ENCODE assay signal across 1 cellular context in the genomic region with DNA sequence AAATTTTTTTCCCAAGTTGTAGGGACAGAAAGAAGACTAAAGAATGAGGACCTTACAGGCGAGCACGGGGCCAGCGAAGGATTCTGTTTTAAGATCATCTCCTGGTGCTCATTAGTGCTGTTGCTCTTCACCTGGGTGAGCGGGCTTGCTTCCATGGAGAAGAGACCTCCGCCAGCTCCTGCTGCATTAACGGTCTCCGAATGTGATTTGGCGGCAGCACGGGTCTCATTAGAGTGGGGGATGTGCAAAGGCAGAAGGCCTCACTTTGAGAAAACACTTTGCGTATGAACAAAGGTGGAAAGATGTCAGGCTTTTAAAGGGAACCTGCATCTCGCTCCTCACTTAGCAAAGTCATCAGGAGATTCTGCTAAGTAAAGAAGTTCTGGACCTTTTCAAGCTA.
TF ChIP-seq lines count a peak whose summit lies in the region.

No MANE protein-coding gene starts in this region.

TF ChIP-seq in H1, 55 proteins besides CTCF, POLR2A, EP300 and RAD21 (continued from another document):
- TF ChIP-seq, protein P1, sequence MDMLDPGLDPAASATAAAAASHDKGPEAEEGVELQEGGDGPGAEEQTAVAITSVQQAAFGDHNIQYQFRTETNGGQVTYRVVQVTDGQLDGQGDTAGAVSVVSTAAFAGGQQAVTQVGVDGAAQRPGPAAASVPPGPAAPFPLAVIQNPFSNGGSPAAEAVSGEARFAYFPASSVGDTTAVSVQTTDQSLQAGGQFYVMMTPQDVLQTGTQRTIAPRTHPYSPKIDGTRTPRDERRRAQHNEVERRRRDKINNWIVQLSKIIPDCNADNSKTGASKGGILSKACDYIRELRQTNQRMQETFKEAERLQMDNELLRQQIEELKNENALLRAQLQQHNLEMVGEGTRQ (IDR thresholded peaks at IDR 0.05; ENCODE audit: low read length) = no peak
- TF ChIP-seq MAFK (IDR thresholded peaks at IDR 0.05; ENCODE audit: low read depth, low read length) = no peak
- no peak for TF ChIP-seq CEBPB (IDR thresholded peaks at IDR 0.05; ENCODE audit: low read depth, low read length)
- TF ChIP-seq NRF1 (IDR thresholded peaks at IDR 0.05; ENCODE audit: low read depth, low read length) = no peak
- no peak for TF ChIP-seq ASH2L (IDR thresholded peaks at IDR 0.05; ENCODE audit: low read length)
- TF ChIP-seq RXRA (IDR thresholded peaks at IDR 0.05; ENCODE audit: insufficient read depth, low read depth, low read length) = no peak
- TF ChIP-seq CHD1 (IDR thresholded peaks at IDR 0.05; ENCODE audit: low read depth, low read length) = no peak
- TF ChIP-seq, protein P2, sequence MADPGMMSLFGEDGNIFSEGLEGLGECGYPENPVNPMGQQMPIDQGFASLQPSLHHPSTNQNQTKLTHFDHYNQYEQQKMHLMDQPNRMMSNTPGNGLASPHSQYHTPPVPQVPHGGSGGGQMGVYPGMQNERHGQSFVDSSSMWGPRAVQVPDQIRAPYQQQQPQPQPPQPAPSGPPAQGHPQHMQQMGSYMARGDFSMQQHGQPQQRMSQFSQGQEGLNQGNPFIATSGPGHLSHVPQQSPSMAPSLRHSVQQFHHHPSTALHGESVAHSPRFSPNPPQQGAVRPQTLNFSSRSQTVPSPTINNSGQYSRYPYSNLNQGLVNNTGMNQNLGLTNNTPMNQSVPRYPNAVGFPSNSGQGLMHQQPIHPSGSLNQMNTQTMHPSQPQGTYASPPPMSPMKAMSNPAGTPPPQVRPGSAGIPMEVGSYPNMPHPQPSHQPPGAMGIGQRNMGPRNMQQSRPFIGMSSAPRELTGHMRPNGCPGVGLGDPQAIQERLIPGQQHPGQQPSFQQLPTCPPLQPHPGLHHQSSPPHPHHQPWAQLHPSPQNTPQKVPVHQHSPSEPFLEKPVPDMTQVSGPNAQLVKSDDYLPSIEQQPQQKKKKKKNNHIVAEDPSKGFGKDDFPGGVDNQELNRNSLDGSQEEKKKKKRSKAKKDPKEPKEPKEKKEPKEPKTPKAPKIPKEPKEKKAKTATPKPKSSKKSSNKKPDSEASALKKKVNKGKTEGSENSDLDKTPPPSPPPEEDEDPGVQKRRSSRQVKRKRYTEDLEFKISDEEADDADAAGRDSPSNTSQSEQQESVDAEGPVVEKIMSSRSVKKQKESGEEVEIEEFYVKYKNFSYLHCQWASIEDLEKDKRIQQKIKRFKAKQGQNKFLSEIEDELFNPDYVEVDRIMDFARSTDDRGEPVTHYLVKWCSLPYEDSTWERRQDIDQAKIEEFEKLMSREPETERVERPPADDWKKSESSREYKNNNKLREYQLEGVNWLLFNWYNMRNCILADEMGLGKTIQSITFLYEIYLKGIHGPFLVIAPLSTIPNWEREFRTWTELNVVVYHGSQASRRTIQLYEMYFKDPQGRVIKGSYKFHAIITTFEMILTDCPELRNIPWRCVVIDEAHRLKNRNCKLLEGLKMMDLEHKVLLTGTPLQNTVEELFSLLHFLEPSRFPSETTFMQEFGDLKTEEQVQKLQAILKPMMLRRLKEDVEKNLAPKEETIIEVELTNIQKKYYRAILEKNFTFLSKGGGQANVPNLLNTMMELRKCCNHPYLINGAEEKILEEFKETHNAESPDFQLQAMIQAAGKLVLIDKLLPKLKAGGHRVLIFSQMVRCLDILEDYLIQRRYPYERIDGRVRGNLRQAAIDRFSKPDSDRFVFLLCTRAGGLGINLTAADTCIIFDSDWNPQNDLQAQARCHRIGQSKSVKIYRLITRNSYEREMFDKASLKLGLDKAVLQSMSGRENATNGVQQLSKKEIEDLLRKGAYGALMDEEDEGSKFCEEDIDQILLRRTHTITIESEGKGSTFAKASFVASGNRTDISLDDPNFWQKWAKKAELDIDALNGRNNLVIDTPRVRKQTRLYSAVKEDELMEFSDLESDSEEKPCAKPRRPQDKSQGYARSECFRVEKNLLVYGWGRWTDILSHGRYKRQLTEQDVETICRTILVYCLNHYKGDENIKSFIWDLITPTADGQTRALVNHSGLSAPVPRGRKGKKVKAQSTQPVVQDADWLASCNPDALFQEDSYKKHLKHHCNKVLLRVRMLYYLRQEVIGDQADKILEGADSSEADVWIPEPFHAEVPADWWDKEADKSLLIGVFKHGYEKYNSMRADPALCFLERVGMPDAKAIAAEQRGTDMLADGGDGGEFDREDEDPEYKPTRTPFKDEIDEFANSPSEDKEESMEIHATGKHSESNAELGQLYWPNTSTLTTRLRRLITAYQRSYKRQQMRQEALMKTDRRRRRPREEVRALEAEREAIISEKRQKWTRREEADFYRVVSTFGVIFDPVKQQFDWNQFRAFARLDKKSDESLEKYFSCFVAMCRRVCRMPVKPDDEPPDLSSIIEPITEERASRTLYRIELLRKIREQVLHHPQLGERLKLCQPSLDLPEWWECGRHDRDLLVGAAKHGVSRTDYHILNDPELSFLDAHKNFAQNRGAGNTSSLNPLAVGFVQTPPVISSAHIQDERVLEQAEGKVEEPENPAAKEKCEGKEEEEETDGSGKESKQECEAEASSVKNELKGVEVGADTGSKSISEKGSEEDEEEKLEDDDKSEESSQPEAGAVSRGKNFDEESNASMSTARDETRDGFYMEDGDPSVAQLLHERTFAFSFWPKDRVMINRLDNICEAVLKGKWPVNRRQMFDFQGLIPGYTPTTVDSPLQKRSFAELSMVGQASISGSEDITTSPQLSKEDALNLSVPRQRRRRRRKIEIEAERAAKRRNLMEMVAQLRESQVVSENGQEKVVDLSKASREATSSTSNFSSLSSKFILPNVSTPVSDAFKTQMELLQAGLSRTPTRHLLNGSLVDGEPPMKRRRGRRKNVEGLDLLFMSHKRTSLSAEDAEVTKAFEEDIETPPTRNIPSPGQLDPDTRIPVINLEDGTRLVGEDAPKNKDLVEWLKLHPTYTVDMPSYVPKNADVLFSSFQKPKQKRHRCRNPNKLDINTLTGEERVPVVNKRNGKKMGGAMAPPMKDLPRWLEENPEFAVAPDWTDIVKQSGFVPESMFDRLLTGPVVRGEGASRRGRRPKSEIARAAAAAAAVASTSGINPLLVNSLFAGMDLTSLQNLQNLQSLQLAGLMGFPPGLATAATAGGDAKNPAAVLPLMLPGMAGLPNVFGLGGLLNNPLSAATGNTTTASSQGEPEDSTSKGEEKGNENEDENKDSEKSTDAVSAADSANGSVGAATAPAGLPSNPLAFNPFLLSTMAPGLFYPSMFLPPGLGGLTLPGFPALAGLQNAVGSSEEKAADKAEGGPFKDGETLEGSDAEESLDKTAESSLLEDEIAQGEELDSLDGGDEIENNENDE (IDR thresholded peaks at IDR 0.05; ENCODE audit: insufficient replicate concordance, low read length) = no peak
- no peak for TF ChIP-seq POLR2AphosphoS5 (IDR thresholded peaks at IDR 0.05; ENCODE audit: low read depth, low read length)
- TF ChIP-seq RNF2 (IDR thresholded peaks at IDR 0.05; ENCODE audit: borderline replicate concordance, low read depth, low read length, missing control alignments, poor library complexity, severe bottlenecking) = no peak
- TF ChIP-seq, protein P3, sequence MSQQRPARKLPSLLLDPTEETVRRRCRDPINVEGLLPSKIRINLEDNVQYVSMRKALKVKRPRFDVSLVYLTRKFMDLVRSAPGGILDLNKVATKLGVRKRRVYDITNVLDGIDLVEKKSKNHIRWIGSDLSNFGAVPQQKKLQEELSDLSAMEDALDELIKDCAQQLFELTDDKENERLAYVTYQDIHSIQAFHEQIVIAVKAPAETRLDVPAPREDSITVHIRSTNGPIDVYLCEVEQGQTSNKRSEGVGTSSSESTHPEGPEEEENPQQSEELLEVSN (IDR thresholded peaks at IDR 0.05) = no peak
- no peak for TF ChIP-seq JUN (IDR thresholded peaks at IDR 0.05; ENCODE audit: low read depth, low read length)
